ENCODE assay signal across 1 cellular context in the genomic region with DNA sequence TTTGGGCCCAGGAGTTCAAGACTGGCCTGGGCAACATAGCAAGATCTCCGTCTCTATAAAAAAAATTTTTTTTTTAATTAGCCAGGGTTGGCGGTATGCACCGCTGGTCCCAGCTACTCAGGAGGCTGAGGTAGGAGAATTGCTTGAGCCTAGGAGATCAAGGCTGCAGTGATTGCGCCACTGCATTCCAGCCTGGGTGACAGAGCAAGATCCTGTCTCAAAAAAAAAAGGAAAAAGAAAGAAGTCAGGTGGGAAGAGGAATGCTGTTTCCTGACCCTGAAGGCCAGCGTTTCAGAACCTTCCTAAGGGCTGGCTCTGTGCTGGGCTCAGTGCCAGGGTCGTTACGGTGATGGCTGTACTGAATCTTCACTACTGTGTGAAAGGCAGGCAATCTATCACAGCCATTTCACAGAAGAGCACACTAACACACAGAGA.
TF ChIP-seq lines count a peak whose summit lies in the region.

No MANE protein-coding gene starts in this region.

TF ChIP-seq in HCT116, 20 proteins besides CTCF, POLR2A, EP300 and RAD21:
- TF ChIP-seq CEBPB (IDR thresholded peaks at IDR 0.05; ENCODE audit: low read depth): peak; percentile 88
- no peak for TF ChIP-seq FOSL1 (IDR thresholded peaks at IDR 0.05; ENCODE audit: low read depth)
- TF ChIP-seq, protein P1, sequence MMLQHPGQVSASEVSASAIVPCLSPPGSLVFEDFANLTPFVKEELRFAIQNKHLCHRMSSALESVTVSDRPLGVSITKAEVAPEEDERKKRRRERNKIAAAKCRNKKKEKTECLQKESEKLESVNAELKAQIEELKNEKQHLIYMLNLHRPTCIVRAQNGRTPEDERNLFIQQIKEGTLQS (IDR thresholded peaks at IDR 0.05): no peak
- peak; percentile 12 for TF ChIP-seq TCF7L2 (IDR thresholded peaks at IDR 0.05; ENCODE audit: borderline replicate concordance, extremely low read depth, insufficient read depth, insufficient read length)
- TF ChIP-seq POLR2AphosphoS5 (IDR thresholded peaks at IDR 0.05; ENCODE audit: low read depth, low read length): no peak
- no peak for TF ChIP-seq ZNF274 (IDR thresholded peaks at IDR 0.05; ENCODE audit: low read depth, low read length)
- TF ChIP-seq JUND (IDR thresholded peaks at IDR 0.05): 0 out of 2 replicates have a peak, but pooled peaks have one; percentile 13
TF ChIP-seq in HCT116: peak in this region for 3.
